22 cellular contexts compared by ENCODE assay signal in genomic region chr2:146984014-146984413, GRCh38.
A peak's percentile ranks its signal among the peaks of the same experiment; 100 is the strongest.
DNase-seq lines count a peak whose midpoint lies in the region; ATAC-seq and TF ChIP-seq lines count a peak whose summit lies in the region.
"Had no signal": no experiment of that assay in that cellular context is flagged by ENCODE, and none has a peak within 500 bp of the region (broad histone marks: within the 10 kb centered on the region; RNA-seq: fewer than 3 reads in every experiment).

No MANE protein-coding gene starts in this region.

- no peak for ATAC-seq in HG02970 (IDR thresholded peaks at IDR 0.05; ENCODE audit: low FRiP score, unreplicated experiment)
- ATAC-seq: CD8-positive, alpha-beta T cell; PC-3 had no signal

- H3K9me3 Mint-ChIP-seq in neural progenitor cell = no peaks in the 10 kb centered on the region
- H3K9me3 Mint-ChIP-seq in immature natural killer cell = peaks cover 0 to 13% (median under 1%) of the 10 kb centered on the region in 6 donors
- H3K9me3 Mint-ChIP-seq: CD8-positive, alpha-beta T cell had no signal

- no peaks in the 10 kb centered on the region for H3K36me3 Mint-ChIP-seq in neural progenitor cell
- H3K36me3 Mint-ChIP-seq in immature natural killer cell = no peaks in the 10 kb centered on the region
- H3K36me3 Mint-ChIP-seq: CD8-positive, alpha-beta T cell; IgD-negative memory B cell had no signal

- H3K27me3 ChIP-seq in GM23248 (replicated peaks; ENCODE audit: insufficient read depth) (no peaks in the 10 kb centered on the region), breast epithelium (no peaks in the 10 kb centered on the region), neural progenitor cell (no peaks in the 10 kb centered on the region)
- H3K27me3 ChIP-seq: BLaER1 had no signal

- peaks cover 13% of the 10 kb centered on the region for H3K4me1 Mint-ChIP-seq in neural progenitor cell
- no peaks in the 10 kb centered on the region for H3K4me1 Mint-ChIP-seq in immature natural killer cell

- H3K79me2 ChIP-seq in GM23248 (ENCODE audit: insufficient read depth) (no peaks in the 10 kb centered on the region), neural progenitor cell (ENCODE audit: low read depth) (no peaks in the 10 kb centered on the region)

- DNase-seq in GM23248 = no peak
- DNase-seq in MV-4-11 (lab: John Stamatoyannopoulos, UW) = peak; percentile 35
- no peak for DNase-seq in breast epithelium (ENCODE audit: low spot score in 2 of 2)
- no peak for DNase-seq in neural progenitor cell (ENCODE audit: low spot score)
- no peak for DNase-seq in occipital lobe (lab: John Stamatoyannopoulos, UW)
- no peak for DNase-seq in immature natural killer cell
- DNase-seq: Calu3; CD8-positive, alpha-beta T cell; GF-D8; HCEC 1CT; Kasumi-1; MM.1S; NCI-H1417; NCI-H187; NCI-H2227 treated with DMSO at 0.1 percent for 48 hours; NCI-H524 treated with DMSO at 0.1 percent for 48 hours; PC-3; RPMI8226 had no signal

- no peak overlapping the region for H3K4me3 ChIP-seq in GM23248
- H3K4me3 ChIP-seq in breast epithelium = no peak overlapping the region
- no peak overlapping the region for H3K4me3 ChIP-seq in neural progenitor cell
- H3K4me3 ChIP-seq: BLaER1 had no signal

- H2AFZ ChIP-seq in GM23248 (no peak overlapping the region), neural progenitor cell (replicated peaks) (peak overlapping the region; percentile 17)

- H3K9me3 ChIP-seq in GM23248 (ENCODE audit: low read depth) = no peaks in the 10 kb centered on the region
- H3K9me3 ChIP-seq in breast epithelium = no peaks in the 10 kb centered on the region
- H3K9me3 ChIP-seq in neural progenitor cell (ENCODE audit: low read depth) = no peaks in the 10 kb centered on the region

- H3K4me2 ChIP-seq in GM23248 (ENCODE audit: unreplicated experiment) = peak overlapping the region; percentile 8
- H3K4me2 ChIP-seq in neural progenitor cell = no peak overlapping the region
- H3K4me2 ChIP-seq: BLaER1 had no signal

- no peak overlapping the region for H3K9ac ChIP-seq in GM23248
- H3K9ac ChIP-seq in neural progenitor cell = no peak overlapping the region
- H3K9ac ChIP-seq: BLaER1 had no signal

- TF ChIP-seq CTCF in breast epithelium (IDR thresholded peaks at IDR 0.05) = no peak
- no peak for TF ChIP-seq CTCF in neural progenitor cell (IDR thresholded peaks at IDR 0.05)

- intact Hi-C loops in breast epithelium (cut with DNase I; ENCODE audit: low total_unique reads) = no loop called here

- H3K27ac Mint-ChIP-seq in neural progenitor cell = no peak overlapping the region
- H3K27ac Mint-ChIP-seq in immature natural killer cell = no peak overlapping the region
- H3K27ac Mint-ChIP-seq: CD8-positive, alpha-beta T cell; IgD-negative memory B cell had no signal

- H3K27me3 Mint-ChIP-seq in neural progenitor cell (ENCODE audit: insufficient read depth, low read depth) (no peaks in the 10 kb centered on the region), immature natural killer cell (ENCODE audit: low read depth in 3 of 3) (peaks cover 0 to 4% (median 0%) of the 10 kb centered on the region in 3 donors)

- H3K9me2 ChIP-seq in GM23248 (ENCODE audit: insufficient read depth) = no peaks in the 10 kb centered on the region

- in situ Hi-C loops in GM23248 (cut with MboI) = no loop called here

- 90 to 93% methylated on average over 4 of the region's 4 CpGs for WGBS in GM23248 (ENCODE audit: low coverage in 1 of 2, low lambda C conversion rate in 2 of 2, missing lambda C conversion rate in 2 of 2), 2 experiments

- H3F3A ChIP-seq in GM23248 (ENCODE audit: insufficient read depth) (peaks cover 73% of the 10 kb centered on the region), neural progenitor cell (ENCODE audit: low read depth) (no peaks in the 10 kb centered on the region)

- no peak for TF ChIP-seq POLR2A in breast epithelium (IDR thresholded peaks at IDR 0.05)

- no peaks in the 10 kb centered on the region for H4K20me1 ChIP-seq in GM23248 (ENCODE audit: insufficient read depth)
- no peaks in the 10 kb centered on the region for H4K20me1 ChIP-seq in neural progenitor cell (ENCODE audit: low read depth)
- H4K20me1 ChIP-seq: BLaER1 had no signal

- H3K4me3 Mint-ChIP-seq in neural progenitor cell = no peak overlapping the region
- H3K4me3 Mint-ChIP-seq in immature natural killer cell = no peak overlapping the region
- H3K4me3 Mint-ChIP-seq: CD8-positive, alpha-beta T cell; IgD-negative memory B cell had no signal

- H3K27ac ChIP-seq in GM23248 (no peak overlapping the region), breast epithelium (peak overlapping the region; percentile 72 to 74), neural progenitor cell (no peak overlapping the region)
- H3K27ac ChIP-seq: BLaER1, HL-60 had no signal

- H3K36me3 ChIP-seq in GM23248 (ENCODE audit: low read depth) (no peaks in the 10 kb centered on the region), breast epithelium (no peaks in the 10 kb centered on the region), neural progenitor cell (no peaks in the 10 kb centered on the region)
- H3K36me3 ChIP-seq: BLaER1 had no signal

- H3K4me1 ChIP-seq in GM23248 (ENCODE audit: insufficient read depth) (peaks cover 72% of the 10 kb centered on the region), breast epithelium (peaks cover 0 to 3% of the 10 kb centered on the region in 2 donors), neural progenitor cell (peaks cover 3% of the 10 kb centered on the region)

Comparison
In these comparisons a context has a peak if more than half of its experiments do, and no peak if none do; other contexts are left out.
1. H3K27ac ChIP-seq: peak in breast epithelium (2 of 2); none in GM23248 (single experiment) and neural progenitor cell (single experiment).